In genomic region chr6:106244521-106244920, GRCh38 we compare ENCODE assay signal across 13 cellular contexts.
DNase-seq lines count a peak whose midpoint lies in the region; ATAC-seq and TF ChIP-seq lines count a peak whose summit lies in the region.
"Had no signal": no experiment of that assay in that cellular context is flagged by ENCODE, and none has a peak within 500 bp of the region (broad histone marks: within the 10 kb centered on the region; RNA-seq: fewer than 3 reads in every experiment).

No MANE protein-coding gene starts in this region.

- H3K4me1 ChIP-seq in OCI-LY3 (ENCODE audit: low read length) (peaks cover 60% of the 10 kb centered on the region), right lobe of liver (peaks cover 0 to 14% (median 3%) of the 10 kb centered on the region in 4 donors), aorta (ENCODE audit: control insufficient read depth in 1 of 2, insufficient read depth in 2 of 2, low read length in 2 of 2) (peaks cover 0 to 2% of the 10 kb centered on the region in 2 donors)
- H3K4me1 ChIP-seq: BLaER1 treated with 17β-estradiol and CSF1 and Interleukin-3, amounts not matched to agents 10 nM and 100 nM had no signal

- peaks cover 22% of the 10 kb centered on the region for H3K79me2 ChIP-seq in OCI-LY3 (ENCODE audit: low read length)

- peak; percentile 18 for ATAC-seq in GM18517 (IDR thresholded peaks at IDR 0.05; ENCODE audit: unreplicated experiment)
- peak; percentile 3 for ATAC-seq in GM19452 (IDR thresholded peaks at IDR 0.05; ENCODE audit: unreplicated experiment)
- peak; percentile 65 to 85 (median 76) for ATAC-seq in right lobe of liver
- no peak for ATAC-seq in GM18505 (IDR thresholded peaks at IDR 0.05; ENCODE audit: unreplicated experiment)
- ATAC-seq in aorta (ENCODE audit: low FRiP score), result no peak

- DNase-seq in right lobe of liver (no peak), ureter (ENCODE audit: low spot score) (no peak), aorta (no peak)
- DNase-seq: ACHN, DMS53, GF-D8, GOT3, H9 had no signal

- TF ChIP-seq CTCF in OCI-LY3 (IDR thresholded peaks at IDR 0.05; ENCODE audit: low read depth, low read length) (no peak), right lobe of liver (IDR thresholded peaks at IDR 0.05) (no peak)

- H3K36me3 ChIP-seq in OCI-LY3 (replicated peaks; ENCODE audit: low read depth, low read length) (peaks cover 9% of the 10 kb centered on the region), right lobe of liver (peaks cover 0 to 3% (median 0%) of the 10 kb centered on the region in 4 donors), aorta (ENCODE audit: control insufficient read depth in 1 of 2, insufficient read depth in 2 of 2, low read length in 1 of 2) (peaks cover 0 to 11% of the 10 kb centered on the region in 2 donors)

- H3K4me2 ChIP-seq in OCI-LY3 (ENCODE audit: low read length), result peak overlapping the region; percentile 71
- H3K4me2 ChIP-seq: BLaER1 treated with 17β-estradiol and CSF1 and Interleukin-3, amounts not matched to agents 10 nM and 100 nM had no signal

- WGBS in right lobe of liver (ENCODE audit: insufficient coverage, low coverage, low lambda C conversion rate, missing lambda C conversion rate), result 35% methylated on average over 1 of the region's 1 CpG
- WGBS in aorta, 2 donors, result 80 to 95% methylated on average over 1 of the region's 1 CpG

- TF ChIP-seq POLR2A in right lobe of liver (IDR thresholded peaks at IDR 0.05) (no peak), GM18505 (IDR thresholded peaks at IDR 0.05; ENCODE audit: borderline replicate concordance, extremely low read depth, insufficient read depth, insufficient read length) (no peak)

- H3K27ac ChIP-seq in OCI-LY3 (ENCODE audit: low read length) (peak overlapping the region; percentile 98), right lobe of liver (no peak overlapping the region), aorta (ENCODE audit: low read depth in 1 of 2, low read length in 2 of 2) (no peak overlapping the region)
- H3K27ac ChIP-seq: BLaER1 treated with 17β-estradiol and CSF1 and Interleukin-3, amounts not matched to agents 10 nM and 100 nM had no signal

- no peak overlapping the region for H2AFZ ChIP-seq in OCI-LY3 (ENCODE audit: low read depth, low read length)

- H3K9ac ChIP-seq in OCI-LY3 (ENCODE audit: low read length), result 0 out of 2 replicates have a peak overlapping the region, but pooled peaks have one; percentile 0
- H3K9ac ChIP-seq: BLaER1 treated with 17β-estradiol and CSF1 and Interleukin-3, amounts not matched to agents 10 nM and 100 nM had no signal

- no peaks in the 10 kb centered on the region for H4K20me1 ChIP-seq in OCI-LY3 (ENCODE audit: insufficient read depth, low read length)

- H3K4me3 ChIP-seq in OCI-LY3 (ENCODE audit: low read length) (no peak overlapping the region), right lobe of liver (no peak overlapping the region), aorta (ENCODE audit: low read length in 2 of 2) (no peak overlapping the region)
- H3K4me3 ChIP-seq: BLaER1 treated with 17β-estradiol and CSF1 and Interleukin-3, amounts not matched to agents 10 nM and 100 nM had no signal

- H3K9me3 ChIP-seq in OCI-LY3 (ENCODE audit: insufficient read depth, low read length), result no peaks in the 10 kb centered on the region
- no peaks in the 10 kb centered on the region for H3K9me3 ChIP-seq in right lobe of liver
- peaks cover 1% of the 10 kb centered on the region for H3K9me3 ChIP-seq in aorta (ENCODE audit: control insufficient read depth, low read length)

- intact Hi-C loops in right lobe of liver (cut with DNase I), result no loop called here
- intact Hi-C loops in aorta (cut with DNase I), result no loop called here

- H3K27me3 ChIP-seq in OCI-LY3 (ENCODE audit: low read depth, low read length) (no peaks in the 10 kb centered on the region), right lobe of liver (no peaks in the 10 kb centered on the region), aorta (ENCODE audit: control insufficient read depth in 1 of 2, insufficient read depth in 2 of 2, low read length in 1 of 2) (no peaks in the 10 kb centered on the region)
- H3K27me3 ChIP-seq: BLaER1 treated with 17β-estradiol and CSF1 and Interleukin-3, amounts not matched to agents 10 nM and 100 nM had no signal

Comparison
In these comparisons a context has a peak if more than half of its experiments do, and no peak if none do; other contexts are left out.
1. ATAC-seq: peak in GM18517 (single experiment), GM19452 (single experiment) and right lobe of liver (4 of 4); none in GM18505 (single experiment) and aorta (single experiment).